Comparison of ENCODE assay signal across 8 cellular contexts in the genomic region with DNA sequence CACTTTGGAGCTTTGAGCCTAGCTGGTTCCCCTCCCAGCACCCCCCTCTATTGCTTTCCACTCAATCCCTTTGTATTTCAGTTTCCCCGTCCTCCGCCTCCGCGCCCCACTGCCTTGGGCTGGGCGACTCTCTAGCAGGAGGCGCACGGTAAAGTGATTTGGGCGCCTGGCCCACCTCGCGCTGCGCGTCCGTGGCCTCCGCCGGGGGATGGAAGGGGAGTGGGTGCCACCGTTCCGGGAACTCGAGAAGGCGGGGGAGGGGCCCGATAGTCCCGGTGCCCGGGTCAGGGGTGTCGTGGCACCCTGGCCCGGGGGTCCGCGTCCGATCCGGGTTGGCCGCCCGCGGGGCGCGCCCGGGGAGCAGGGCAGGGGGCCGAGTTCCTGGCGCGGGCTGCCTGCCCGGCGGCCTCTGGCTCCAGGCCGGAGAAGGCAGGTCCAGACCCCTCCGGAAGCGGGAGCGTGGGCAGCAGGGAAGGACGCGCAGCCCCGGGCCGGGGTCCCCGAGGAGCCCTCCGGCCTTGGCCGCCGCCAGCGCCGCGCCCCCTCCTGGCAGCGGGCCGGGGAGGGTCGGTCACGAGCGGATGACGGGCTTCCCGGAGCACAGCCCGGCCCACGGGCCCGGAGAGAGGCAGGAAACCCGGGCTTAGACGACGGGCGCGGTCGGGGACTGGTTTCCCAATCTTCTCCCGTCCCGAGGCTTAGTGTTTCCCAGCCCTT. TPM values are rescaled to one million over a fixed set of nuclear protein-coding genes. Genes with fewer than 3 reads are reported as not detected.
A peak's percentile ranks its signal among the peaks of the same experiment; 100 is the strongest.
DNase-seq lines count a peak whose midpoint lies in the region; ATAC-seq and TF ChIP-seq lines count a peak whose summit lies in the region.

No MANE protein-coding gene starts in this region.

- DNase-seq in DMS 273 (lab: John Stamatoyannopoulos, UW; ENCODE audit: unreplicated experiment) (peak; percentile 51), DMS 273 treated with DMSO at 0.1 percent for 48 hours (lab: John Stamatoyannopoulos, UW) (no peak), colonic mucosa (peak; percentile 36), left colon (peak in 1 of 2 donors; percentile 43), NCI-H524 treated with DMSO at 0.1 percent for 48 hours (lab: John Stamatoyannopoulos, UW) (no peak), HPDE6-E6E7 (ENCODE audit: extremely low spot score) (no peak), SJCRH30 (no peak)

- H3K9ac ChIP-seq in colonic mucosa (ENCODE audit: low read depth in 2 of 2, low read length in 2 of 2) = peak overlapping the region; percentile 12 to 26
- peak overlapping the region in 1 of 2 donors; percentile 5 for H3K9ac ChIP-seq in stomach smooth muscle (ENCODE audit: low read length in 2 of 2)

- H3K4me3 ChIP-seq in colonic mucosa (peak overlapping the region; percentile 34), stomach smooth muscle (ENCODE audit: low read length in 2 of 2) (peak overlapping the region; percentile 40 to 62), SJCRH30 (no peak overlapping the region)

- H3K4me1 ChIP-seq in colonic mucosa = no peaks in the 10 kb centered on the region
- peaks cover 14% of the 10 kb centered on the region for H3K4me1 ChIP-seq in stomach smooth muscle (ENCODE audit: control insufficient read depth, insufficient read depth, low read length)
- H3K4me1 ChIP-seq in SJCRH30 = no peaks in the 10 kb centered on the region

- TF ChIP-seq CTCF in colonic mucosa (IDR thresholded peaks at IDR 0.05) = no peak

- intact Hi-C loops in colonic mucosa (cut with DNase I) = no loop called here
- intact Hi-C loops in left colon (cut with DNase I, micrococcal nuclease) = no loop called here

- ATAC-seq in left colon = peak; percentile 49

- no peaks in the 10 kb centered on the region for H3K36me3 ChIP-seq in colonic mucosa
- H3K36me3 ChIP-seq in stomach smooth muscle (ENCODE audit: control insufficient read depth in 2 of 2, insufficient read depth in 2 of 2, low read length in 2 of 2) = no peaks in the 10 kb centered on the region
- no peaks in the 10 kb centered on the region for H3K36me3 ChIP-seq in SJCRH30

- H3K9me3 ChIP-seq in colonic mucosa = no peaks in the 10 kb centered on the region
- H3K9me3 ChIP-seq in stomach smooth muscle (ENCODE audit: control insufficient read depth in 2 of 2, low read length in 2 of 2) = no peaks in the 10 kb centered on the region
- no peaks in the 10 kb centered on the region for H3K9me3 ChIP-seq in SJCRH30 (replicated peaks)

- peak overlapping the region; percentile 36 for H3K27ac ChIP-seq in colonic mucosa
- H3K27ac ChIP-seq in stomach smooth muscle (ENCODE audit: low read length) = peak overlapping the region; percentile 53
- no peak overlapping the region for H3K27ac ChIP-seq in SJCRH30

- peaks cover 12% of the 10 kb centered on the region for H3K27me3 ChIP-seq in colonic mucosa
- H3K27me3 ChIP-seq in stomach smooth muscle (ENCODE audit: control insufficient read depth in 1 of 2, insufficient read depth in 2 of 2, low read length in 2 of 2) = peaks cover 3 to 17% of the 10 kb centered on the region in 2 donors
- H3K27me3 ChIP-seq in SJCRH30 = no peaks in the 10 kb centered on the region

RNA-seq across cellular contexts. Expression of a gene that starts 15.8 kb away (rescaled TPM):
- total RNA-seq in colonic mucosa = 1 to 10 TPM in 1 of 2 donors, under 1 TPM in 1; 0.64 to 4.1 TPM
- 1 to 10 TPM; 1.2 to 1.8 TPM for total RNA-seq in left colon
- total RNA-seq in SJCRH30 (2014; rRNA removed; shearing (Covaris generic)) = 44.6 and 44.7 TPM in 2 replicates

Comparison
In these comparisons a context has a peak if more than half of its experiments do, and no peak if none do; other contexts are left out.
1. DNase-seq: peak in DMS 273 (single experiment) and colonic mucosa (single experiment); none in DMS 273 treated with DMSO at 0.1 percent for 48 hours (single experiment), NCI-H524 treated with DMSO at 0.1 percent for 48 hours (single experiment), HPDE6-E6E7 (single experiment) and SJCRH30 (0 of 2).